In the genomic region with DNA sequence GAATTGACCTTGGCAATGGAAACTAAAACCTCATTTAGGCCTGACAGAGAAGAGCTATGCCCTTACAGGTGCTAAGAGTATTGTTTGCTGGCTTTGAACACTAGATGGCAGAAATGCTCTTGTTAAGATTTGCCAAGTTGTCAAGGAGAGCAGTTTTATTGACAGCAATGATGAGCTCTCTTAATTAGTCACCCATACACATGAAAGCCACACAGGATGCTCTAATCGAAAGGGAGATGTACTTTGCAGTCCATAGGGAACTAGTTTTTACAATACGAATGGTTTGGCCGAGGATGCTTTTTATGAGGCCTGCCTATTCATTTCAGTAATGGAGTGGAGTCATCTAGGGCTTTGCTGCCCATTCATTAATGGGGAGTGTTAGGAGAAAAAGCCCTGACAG, we compare ENCODE assay signal across 8 cellular contexts. TPM values are rescaled to one million over a fixed set of nuclear protein-coding genes. Genes with fewer than 3 reads are reported as not detected.
DNase-seq lines count a peak whose midpoint lies in the region; ATAC-seq and TF ChIP-seq lines count a peak whose summit lies in the region.

No MANE protein-coding gene starts in this region.

- H3K4me3 Mint-ChIP-seq in naive thymus-derived CD4-positive, alpha-beta T cell = no peak overlapping the region

- WGBS in smooth muscle cell (ENCODE audit: low lambda C conversion rate) = 4% methylated on average over 3 of the region's 3 CpGs

- DNase-seq in GM04504 (ENCODE audit: low read depth) (peak; percentile 24), fibroblast of mammary gland (ENCODE audit: low read depth) (peak; percentile 25), smooth muscle cell (lab: John Stamatoyannopoulos, UW; ENCODE audit: unreplicated experiment) (no peak), GF-D8 (lab: John Stamatoyannopoulos, UW) (no peak)
- no peak for DNase-seq in naive thymus-derived CD4-positive, alpha-beta T cell

- no peaks in the 10 kb centered on the region for H3F3A ChIP-seq in smooth muscle cell (ENCODE audit: low read depth)

- peaks cover 14% of the 10 kb centered on the region for H3K4me1 ChIP-seq in OCI-LY3 (ENCODE audit: low read length)
- H3K4me1 ChIP-seq in smooth muscle cell (ENCODE audit: low read depth) = peaks cover 6% of the 10 kb centered on the region
- H3K4me1 ChIP-seq in naive thymus-derived CD4-positive, alpha-beta T cell (ENCODE audit: control insufficient read depth in 2 of 2, insufficient read depth in 2 of 2, low read length in 2 of 2) = no peaks in the 10 kb centered on the region

- no peaks in the 10 kb centered on the region for H3K27me3 Mint-ChIP-seq in naive thymus-derived CD4-positive, alpha-beta T cell

- ATAC-seq in GM19463 (IDR thresholded peaks at IDR 0.05; ENCODE audit: unreplicated experiment) (peak; percentile 92), HG03354 (IDR thresholded peaks at IDR 0.05; ENCODE audit: poor library complexity, severe bottlenecking, unreplicated experiment) (peak; percentile 96)
- ATAC-seq in naive thymus-derived CD4-positive, alpha-beta T cell = no peak

- H3K27me3 ChIP-seq in OCI-LY3 (ENCODE audit: low read depth, low read length) (no peaks in the 10 kb centered on the region), smooth muscle cell (ENCODE audit: low read depth) (no peaks in the 10 kb centered on the region)
- no peaks in the 10 kb centered on the region for H3K27me3 ChIP-seq in naive thymus-derived CD4-positive, alpha-beta T cell (ENCODE audit: control insufficient read depth in 2 of 2, insufficient read depth in 2 of 2, low read length in 2 of 2)

- peak; percentile 70 for TF ChIP-seq CTCF in OCI-LY3 (IDR thresholded peaks at IDR 0.05; ENCODE audit: low read depth, low read length)
- TF ChIP-seq CTCF in fibroblast of mammary gland (conservative IDR thresholded peaks at IDR 0.05; ENCODE audit: control insufficient read depth, insufficient read depth, low read depth, low read length) = peak; percentile 37
- peak; percentile 59 for TF ChIP-seq CTCF in smooth muscle cell (IDR thresholded peaks at IDR 0.05; ENCODE audit: borderline replicate concordance, insufficient read depth, poor library complexity, severe bottlenecking)

- H3K4me2 ChIP-seq in OCI-LY3 (ENCODE audit: low read length) = peak overlapping the region; percentile 33
- no peak overlapping the region for H3K4me2 ChIP-seq in smooth muscle cell

- H3K27ac Mint-ChIP-seq in naive thymus-derived CD4-positive, alpha-beta T cell = no peak overlapping the region

- H2AFZ ChIP-seq in OCI-LY3 (ENCODE audit: low read depth, low read length) (no peak overlapping the region), smooth muscle cell (ENCODE audit: low read depth) (no peak overlapping the region)

- H3K4me3 ChIP-seq in OCI-LY3 (ENCODE audit: low read length) = no peak overlapping the region
- H3K4me3 ChIP-seq in fibroblast of mammary gland (ENCODE audit: control insufficient read depth, low read depth, low read length) = no peak overlapping the region
- no peak overlapping the region for H3K4me3 ChIP-seq in smooth muscle cell
- H3K4me3 ChIP-seq in naive thymus-derived CD4-positive, alpha-beta T cell (ENCODE audit: low read length) = no peak overlapping the region

- peaks cover 0 to 5% (median 0%) of the 10 kb centered on the region in 7 donors for H3K4me1 Mint-ChIP-seq in naive thymus-derived CD4-positive, alpha-beta T cell

- H3K9me3 ChIP-seq in OCI-LY3 (ENCODE audit: insufficient read depth, low read length) = no peaks in the 10 kb centered on the region
- no peaks in the 10 kb centered on the region for H3K9me3 ChIP-seq in smooth muscle cell (replicated peaks; ENCODE audit: low read depth)
- H3K9me3 ChIP-seq in naive thymus-derived CD4-positive, alpha-beta T cell (ENCODE audit: control insufficient read depth in 2 of 3, low read length in 3 of 3) = no peaks in the 10 kb centered on the region

- POLR2A ChIA-PET in naive thymus-derived CD4-positive, alpha-beta T cell (lab: Charles Lee) = no interaction called here

- CTCF ChIA-PET in naive thymus-derived CD4-positive, alpha-beta T cell (lab: Charles Lee) = no interaction called here

- H4K20me1 ChIP-seq in OCI-LY3 (ENCODE audit: insufficient read depth, low read length) (no peaks in the 10 kb centered on the region), smooth muscle cell (ENCODE audit: low read depth) (no peaks in the 10 kb centered on the region)

- H3K27ac ChIP-seq in OCI-LY3 (ENCODE audit: low read length) = no peak overlapping the region
- no peak overlapping the region for H3K27ac ChIP-seq in smooth muscle cell (ENCODE audit: low read depth)
- H3K27ac ChIP-seq in naive thymus-derived CD4-positive, alpha-beta T cell (ENCODE audit: low read depth, low read length) = no peak overlapping the region

- no peaks in the 10 kb centered on the region for H3K36me3 ChIP-seq in OCI-LY3 (replicated peaks; ENCODE audit: low read depth, low read length)
- H3K36me3 ChIP-seq in smooth muscle cell (ENCODE audit: low read depth) = no peaks in the 10 kb centered on the region
- no peaks in the 10 kb centered on the region for H3K36me3 ChIP-seq in naive thymus-derived CD4-positive, alpha-beta T cell (ENCODE audit: control insufficient read depth in 2 of 3, insufficient read depth in 3 of 3, low read length in 3 of 3)

- H3K79me2 ChIP-seq in OCI-LY3 (ENCODE audit: low read length) = no peaks in the 10 kb centered on the region
- H3K79me2 ChIP-seq in smooth muscle cell (ENCODE audit: low read depth) = no peaks in the 10 kb centered on the region

- intact Hi-C loops in naive thymus-derived CD4-positive, alpha-beta T cell (cut with micrococcal nuclease) = no loop called here

- H3K36me3 Mint-ChIP-seq in naive thymus-derived CD4-positive, alpha-beta T cell = no peaks in the 10 kb centered on the region

- peaks cover 0 to 6% (median 0%) of the 10 kb centered on the region in 11 donors for H3K9me3 Mint-ChIP-seq in naive thymus-derived CD4-positive, alpha-beta T cell

- H3K9ac ChIP-seq in OCI-LY3 (ENCODE audit: low read length) = no peak overlapping the region
- H3K9ac ChIP-seq in smooth muscle cell (ENCODE audit: low read depth) = no peak overlapping the region

RNA-seq across cellular contexts. Expression of a gene that starts 45.4 kb away (rescaled TPM):
- total RNA-seq in smooth muscle cell = 0.04 TPM in 1 of 2 replicates, not detected in the other
- not detected in 2 replicates for polyA plus RNA-seq in smooth muscle cell
- not detected for total RNA-seq in naive thymus-derived CD4-positive, alpha-beta T cell
- not detected for polyA plus RNA-seq in naive thymus-derived CD4-positive, alpha-beta T cell

Comparison
In these comparisons a context has a peak if more than half of its experiments do, and no peak if none do; other contexts are left out.
1. DNase-seq: peak in GM04504 (single experiment) and fibroblast of mammary gland (single experiment); none in smooth muscle cell (single experiment), GF-D8 (single experiment) and naive thymus-derived CD4-positive, alpha-beta T cell (0 of 9).
2. Peak in every context shown above with its lines, with median percentiles within 50 percentile points of each other: CTCF ChIP-seq.